29 cellular contexts compared by ENCODE assay signal in the genomic region with DNA sequence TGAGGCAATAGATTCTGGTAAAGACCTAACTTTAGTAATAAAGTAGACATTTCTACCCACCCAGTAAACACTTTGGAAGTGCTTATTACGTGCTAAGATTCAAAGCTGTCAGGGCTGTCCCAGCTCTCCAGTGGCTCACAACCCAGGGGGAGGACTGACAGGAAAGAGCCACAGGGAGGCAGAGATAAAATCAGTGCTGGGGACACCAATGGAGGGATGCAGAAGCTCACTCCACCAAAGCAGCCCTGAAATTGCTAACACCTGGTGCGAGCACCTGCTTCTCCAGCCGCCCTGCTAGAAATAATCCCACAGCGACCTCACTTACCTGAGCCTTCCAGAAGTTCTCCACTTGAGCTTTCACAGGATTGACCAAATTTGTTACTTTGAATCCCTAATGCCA.
"Had no signal": no experiment of that assay in that cellular context is flagged by ENCODE, and none has a peak within 500 bp of the region (broad histone marks: within the 10 kb centered on the region; RNA-seq: fewer than 3 reads in every experiment).

No MANE protein-coding gene starts in this region.

- H3K4me3 Mint-ChIP-seq: activated CD4-positive, alpha-beta memory T cell treated with anti-CD3 and anti-CD28 coated beads for 36 hours; activated CD4-positive, alpha-beta T cell treated with anti-CD3 and anti-CD28 coated beads, Interleukin-2, amount 10 ng/mL, durations not matched to agents 24 days and 14 days; activated naive CD4-positive, alpha-beta T cell treated with anti-CD3 and anti-CD28 coated beads, Interleukin-2, amount 10 ng/mL, durations not matched to agents 7 days and 5 days; activated naive CD8-positive, alpha-beta T cell treated with anti-CD3 and anti-CD28 coated beads, Interleukin-2, amount 10 ng/mL, durations not matched to agents 7 days and 5 days; activated T-cell treated with anti-CD3 and anti-CD28 coated beads, Interleukin-2, amount 50 U/mL, for 24 hours; brain; natural killer cell treated with Interleukin-12 subunit alpha and Interleukin-12 subunit beta and Interleukin-15 and Interleukin-18, amount 100 ng/mL, for 72 hours; stimulated activated memory B cell treated with anti-CD40 and anti-IgM and Interleukin-4, amounts not matched to agents 10 μg/mL and 1 μg/mL and 100 μg/mL, for 72 hours; stimulated activated naive CD8-positive, alpha-beta T cell treated with anti-CD3 and anti-CD28 coated beads, Interleukin-15, amount 100 ng/mL, for 72 hours had no signal

- H3K4me1 Mint-ChIP-seq: activated CD4-positive, alpha-beta T cell treated with anti-CD3 and anti-CD28 coated beads, Interleukin-2, amount 10 ng/mL, durations not matched to agents 24 days and 14 days; activated naive CD4-positive, alpha-beta T cell treated with anti-CD3 and anti-CD28 coated beads, Interleukin-2, amount 10 ng/mL, durations not matched to agents 7 days and 5 days; activated naive CD8-positive, alpha-beta T cell treated with anti-CD3 and anti-CD28 coated beads, Interleukin-2, amount 10 ng/mL, durations not matched to agents 7 days and 5 days; brain; stimulated activated memory B cell treated with anti-CD40 and anti-IgM and Interleukin-4, amounts not matched to agents 10 μg/mL and 1 μg/mL and 100 μg/mL, for 72 hours; stimulated activated naive CD8-positive, alpha-beta T cell treated with anti-CD3 and anti-CD28 coated beads, Interleukin-15, amount 100 ng/mL, for 72 hours had no signal

- H3K4me3 ChIP-seq: ascending aorta, cardiac muscle cell, coronary artery, dorsolateral prefrontal cortex, heart right ventricle, left lung, lower lobe of right lung, mucosa of descending colon, right lobe of liver, upper lobe of left lung, vagina had no signal

- H3K27ac Mint-ChIP-seq: activated CD4-positive, alpha-beta memory T cell treated with anti-CD3 and anti-CD28 coated beads for 36 hours; activated CD4-positive, alpha-beta T cell treated with anti-CD3 and anti-CD28 coated beads, Interleukin-2, amount 10 ng/mL, durations not matched to agents 24 days and 14 days; activated naive CD4-positive, alpha-beta T cell treated with anti-CD3 and anti-CD28 coated beads, Interleukin-2, amount 10 ng/mL, durations not matched to agents 7 days and 5 days; activated naive CD8-positive, alpha-beta T cell treated with anti-CD3 and anti-CD28 coated beads, Interleukin-2, amount 10 ng/mL, durations not matched to agents 7 days and 5 days; activated T-cell treated with anti-CD3 and anti-CD28 coated beads, Interleukin-2, amount 50 U/mL, for 24 hours; brain; natural killer cell treated with Interleukin-12 subunit alpha and Interleukin-12 subunit beta and Interleukin-15 and Interleukin-18, amount 100 ng/mL, for 72 hours; stimulated activated memory B cell treated with anti-CD40 and anti-IgM and Interleukin-4, amounts not matched to agents 10 μg/mL and 1 μg/mL and 100 μg/mL, for 72 hours; stimulated activated naive CD8-positive, alpha-beta T cell treated with anti-CD3 and anti-CD28 coated beads, Interleukin-15, amount 100 ng/mL, for 72 hours had no signal

- H3K9me3 ChIP-seq: ascending aorta, heart right ventricle, left lung, lower lobe of right lung, mucosa of descending colon, right lobe of liver, upper lobe of left lung, vagina had no signal

- DNase-seq: activated CD4-positive, alpha-beta memory T cell treated with anti-CD3 and anti-CD28 coated beads for 36 hours; activated CD4-positive, alpha-beta T cell treated with anti-CD3 and anti-CD28 coated beads, Interleukin-2, amount 10 ng/mL, durations not matched to agents 24 days and 14 days; activated CD8-positive, alpha-beta memory T cell treated with anti-CD3 and anti-CD28 coated beads, Interleukin-2, amount 50 U/mL, for 48 hours; activated gamma-delta T cell; activated naive CD4-positive, alpha-beta T cell treated with anti-CD3 and anti-CD28 coated beads, Interleukin-2, amount 10 ng/mL, durations not matched to agents 7 days and 5 days; activated naive CD8-positive, alpha-beta T cell treated with anti-CD3 and anti-CD28 coated beads, Interleukin-2, amount 10 ng/mL, durations not matched to agents 7 days and 5 days; activated T-cell treated with anti-CD3 and anti-CD28 coated beads, Interleukin-2, amount 50 U/mL, for 24 hours; dorsolateral prefrontal cortex; effector memory CD4-positive, alpha-beta T cell; heart right ventricle; left lung; lower lobe of right lung; mucosa of descending colon; posterior cingulate gyrus; right lobe of liver; stimulated activated CD4-positive, alpha-beta T cell treated with anti-CD3 and anti-CD28 coated beads, Interleukin-4, amount 100 ng/mL, for 24 hours; stimulated activated naive CD8-positive, alpha-beta T cell treated with anti-CD3 and anti-CD28 coated beads, Interleukin-15, amount 100 ng/mL, for 72 hours; substantia nigra; T1000; upper lobe of left lung; WERI-Rb-1 had no signal

- H3K27me3 Mint-ChIP-seq: activated CD4-positive, alpha-beta memory T cell treated with anti-CD3 and anti-CD28 coated beads for 36 hours; activated CD4-positive, alpha-beta T cell treated with anti-CD3 and anti-CD28 coated beads, Interleukin-2, amount 10 ng/mL, durations not matched to agents 24 days and 14 days; activated naive CD4-positive, alpha-beta T cell treated with anti-CD3 and anti-CD28 coated beads, Interleukin-2, amount 10 ng/mL, durations not matched to agents 7 days and 5 days; activated naive CD8-positive, alpha-beta T cell treated with anti-CD3 and anti-CD28 coated beads, Interleukin-2, amount 10 ng/mL, durations not matched to agents 7 days and 5 days; activated T-cell treated with anti-CD3 and anti-CD28 coated beads, Interleukin-2, amount 50 U/mL, for 24 hours; stimulated activated memory B cell treated with anti-CD40 and anti-IgM and Interleukin-4, amounts not matched to agents 10 μg/mL and 1 μg/mL and 100 μg/mL, for 72 hours; stimulated activated naive CD8-positive, alpha-beta T cell treated with anti-CD3 and anti-CD28 coated beads, Interleukin-15, amount 100 ng/mL, for 72 hours had no signal

- H3K4me1 ChIP-seq: ascending aorta, left lung, lower lobe of right lung, right lobe of liver, vagina had no signal

- H3K27ac ChIP-seq: ascending aorta, cardiac muscle cell, coronary artery, dorsolateral prefrontal cortex, heart right ventricle, left lung, lower lobe of right lung, right lobe of liver, upper lobe of left lung, vagina, WERI-Rb-1 had no signal

- ATAC-seq: activated CD4-positive, CD25-positive, alpha-beta regulatory T cell treated with anti-CD3 and anti-CD28 coated beads, Interleukin-2, amount 50 U/mL, for 24 hours; heart right ventricle; mucosa of descending colon; natural killer cell treated with Interleukin-12 subunit alpha and Interleukin-12 subunit beta and Interleukin-15 and Interleukin-18, amount 100 ng/mL, for 72 hours; stimulated activated memory B cell treated with anti-CD40 and anti-IgM and Interleukin-4, amounts not matched to agents 10 μg/mL and 1 μg/mL and 100 μg/mL, for 72 hours; stimulated activated naive CD8-positive, alpha-beta T cell treated with anti-CD3 and anti-CD28 coated beads, Interleukin-15, amount 100 ng/mL, for 72 hours had no signal

- H3K36me3 ChIP-seq: ascending aorta, cardiac muscle cell, heart right ventricle, left lung, lower lobe of right lung, right lobe of liver, upper lobe of left lung, vagina, WERI-Rb-1 had no signal

- H3K27me3 ChIP-seq: ascending aorta, cardiac muscle cell, left lung, right lobe of liver, upper lobe of left lung, vagina had no signal

- H3K9me3 Mint-ChIP-seq: activated CD4-positive, alpha-beta T cell treated with anti-CD3 and anti-CD28 coated beads, Interleukin-2, amount 10 ng/mL, durations not matched to agents 24 days and 14 days; activated naive CD8-positive, alpha-beta T cell treated with anti-CD3 and anti-CD28 coated beads, Interleukin-2, amount 10 ng/mL, durations not matched to agents 7 days and 5 days had no signal

- H3K36me3 Mint-ChIP-seq: activated CD4-positive, alpha-beta memory T cell treated with anti-CD3 and anti-CD28 coated beads for 36 hours; activated naive CD4-positive, alpha-beta T cell treated with anti-CD3 and anti-CD28 coated beads, Interleukin-2, amount 10 ng/mL, durations not matched to agents 7 days and 5 days; activated naive CD8-positive, alpha-beta T cell treated with anti-CD3 and anti-CD28 coated beads, Interleukin-2, amount 10 ng/mL, durations not matched to agents 7 days and 5 days; brain; natural killer cell treated with Interleukin-12 subunit alpha and Interleukin-12 subunit beta and Interleukin-15 and Interleukin-18, amount 100 ng/mL, for 72 hours; stimulated activated memory B cell treated with anti-CD40 and anti-IgM and Interleukin-4, amounts not matched to agents 10 μg/mL and 1 μg/mL and 100 μg/mL, for 72 hours had no signal
